In genomic region chr2:216735086-216735485, GRCh38 we compare ENCODE assay signal across 13 cellular contexts. TPM values are rescaled to one million over a fixed set of nuclear protein-coding genes. Genes with fewer than 3 reads are reported as not detected.
DNase-seq lines count a peak whose midpoint lies in the region; ATAC-seq, FAIRE-seq and TF ChIP-seq lines count a peak whose summit lies in the region.
"Had no signal": no experiment of that assay in that cellular context is flagged by ENCODE, and none has a peak within 500 bp of the region (broad histone marks: within the 10 kb centered on the region; RNA-seq: fewer than 3 reads in every experiment).

No MANE protein-coding gene starts in this region.

- no peak for DNase-seq in breast epithelium (ENCODE audit: low spot score in 2 of 2)
- no peak for DNase-seq in MCF 10A (ENCODE audit: unreplicated experiment)
- DNase-seq in fibroblast of the aortic adventitia (ENCODE audit: low read depth) = peak; percentile 81
- no peak for DNase-seq in GM13977 (ENCODE audit: low spot score)
- no peak for DNase-seq in RCC 7860 (ENCODE audit: low spot score)
- DNase-seq in upper lobe of right lung = no peak
- DNase-seq: activated CD4-positive, CD25-positive, alpha-beta regulatory T cell; activated naive CD8-positive, alpha-beta T cell treated with anti-CD3 and anti-CD28 coated beads for 36 hours; MM.1S had no signal

- H3K27me3 ChIP-seq in breast epithelium (no peaks in the 10 kb centered on the region), muscle layer of colon (ENCODE audit: control insufficient read depth in 1 of 2, insufficient read depth in 2 of 2, low read length in 2 of 2) (no peaks in the 10 kb centered on the region), upper lobe of right lung (no peaks in the 10 kb centered on the region)

- H3K9me3 Mint-ChIP-seq in MCF 10A (ENCODE audit: unreplicated experiment) = no peaks in the 10 kb centered on the region
- H3K9me3 Mint-ChIP-seq: activated naive CD8-positive, alpha-beta T cell treated with anti-CD3 and anti-CD28 coated beads for 36 hours; natural killer cell treated with Interleukin-12 subunit alpha and Interleukin-12 subunit beta and Interleukin-15 and Interleukin-18, amount 100 ng/mL, for 72 hours; stimulated activated naive CD8-positive, alpha-beta T cell treated with anti-CD3 and anti-CD28 coated beads, Interleukin-15, Interleukin-2, amounts not matched to agents 100 ng/mL and 50 ng/mL, for 24 hours had no signal

- peak overlapping the region in 1 of 3 donors; percentile 41 for H3K4me3 ChIP-seq in breast epithelium
- no peak overlapping the region for H3K4me3 ChIP-seq in fibroblast of the aortic adventitia (ENCODE audit: low read depth, low read length)
- H3K4me3 ChIP-seq in muscle layer of colon (ENCODE audit: low read depth in 1 of 2, low read length in 2 of 2) = no peak overlapping the region
- no peak overlapping the region for H3K4me3 ChIP-seq in upper lobe of right lung

- no peaks in the 10 kb centered on the region for H3K4me1 Mint-ChIP-seq in MCF 10A (ENCODE audit: insufficient read depth, unreplicated experiment)
- H3K4me1 Mint-ChIP-seq: activated naive CD8-positive, alpha-beta T cell treated with anti-CD3 and anti-CD28 coated beads for 36 hours had no signal

- BruUV-seq in MCF 10A (replicated peaks; lab: Mats Ljungman, UMichigan) = no TSS peak

- no peak overlapping the region for H3K27ac Mint-ChIP-seq in MCF 10A (ENCODE audit: low read depth, unreplicated experiment)
- H3K27ac Mint-ChIP-seq: activated naive CD8-positive, alpha-beta T cell treated with anti-CD3 and anti-CD28 coated beads for 36 hours; natural killer cell treated with Interleukin-12 subunit alpha and Interleukin-12 subunit beta and Interleukin-15 and Interleukin-18, amount 100 ng/mL, for 72 hours; stimulated activated naive CD8-positive, alpha-beta T cell treated with anti-CD3 and anti-CD28 coated beads, Interleukin-15, Interleukin-2, amounts not matched to agents 100 ng/mL and 50 ng/mL, for 24 hours had no signal

- TF ChIP-seq CTCF in breast epithelium (IDR thresholded peaks at IDR 0.05) (no peak), MCF 10A (IDR thresholded peaks at IDR 0.05; ENCODE audit: unreplicated experiment) (no peak), fibroblast of the aortic adventitia (IDR thresholded peaks at IDR 0.05; ENCODE audit: insufficient read depth, low read length) (no peak), GM13977 (IDR thresholded peaks at IDR 0.05; ENCODE audit: extremely low read depth, insufficient read depth, missing control alignments) (no peak), upper lobe of right lung (IDR thresholded peaks at IDR 0.05) (no peak)

- H3K36me3 Mint-ChIP-seq in MCF 10A (ENCODE audit: insufficient read depth, unreplicated experiment) = no peaks in the 10 kb centered on the region
- H3K36me3 Mint-ChIP-seq: activated naive CD8-positive, alpha-beta T cell treated with anti-CD3 and anti-CD28 coated beads for 36 hours; natural killer cell treated with Interleukin-12 subunit alpha and Interleukin-12 subunit beta and Interleukin-15 and Interleukin-18, amount 100 ng/mL, for 72 hours had no signal

- no peak for FAIRE-seq in RCC 7860 (lab: Jason Lieb, UNC)

- in situ Hi-C loops in GM13977 (cut with MboI; ENCODE audit: low pct_unique_long_range_greater_than_20kb, low sequenced_read_pairs, unreplicated experiment) = no loop called here

- POLR2A ChIA-PET in MCF 10A (lab: Yijun Ruan, JAX) = no interaction called here

- no peak overlapping the region for H3K4me3 Mint-ChIP-seq in MCF 10A (ENCODE audit: unreplicated experiment)
- H3K4me3 Mint-ChIP-seq: activated naive CD8-positive, alpha-beta T cell treated with anti-CD3 and anti-CD28 coated beads for 36 hours; natural killer cell treated with Interleukin-12 subunit alpha and Interleukin-12 subunit beta and Interleukin-15 and Interleukin-18, amount 100 ng/mL, for 72 hours; stimulated activated naive CD8-positive, alpha-beta T cell treated with anti-CD3 and anti-CD28 coated beads, Interleukin-15, Interleukin-2, amounts not matched to agents 100 ng/mL and 50 ng/mL, for 24 hours had no signal

- H3K4me1 ChIP-seq in breast epithelium (no peaks in the 10 kb centered on the region), muscle layer of colon (ENCODE audit: insufficient read depth, low read length) (peaks cover 72% of the 10 kb centered on the region), upper lobe of right lung (peaks cover 4% of the 10 kb centered on the region)

- H3K9me3 ChIP-seq in breast epithelium = no peaks in the 10 kb centered on the region
- no peaks in the 10 kb centered on the region for H3K9me3 ChIP-seq in muscle layer of colon (ENCODE audit: low read length)
- H3K9me3 ChIP-seq in upper lobe of right lung = no peaks in the 10 kb centered on the region

- no peaks in the 10 kb centered on the region for H3K36me3 ChIP-seq in breast epithelium
- no peaks in the 10 kb centered on the region for H3K36me3 ChIP-seq in muscle layer of colon (ENCODE audit: insufficient read depth, low read length)
- H3K36me3 ChIP-seq in upper lobe of right lung = no peaks in the 10 kb centered on the region

- ATAC-seq in GM18870 (IDR thresholded peaks at IDR 0.05; ENCODE audit: unreplicated experiment) (no peak), upper lobe of right lung (no peak)
- ATAC-seq: natural killer cell treated with Interleukin-12 subunit alpha and Interleukin-12 subunit beta and Interleukin-15 and Interleukin-18, amount 100 ng/mL, for 72 hours had no signal

- H3K27ac ChIP-seq in breast epithelium (peak overlapping the region; percentile 57 to 85), muscle layer of colon (ENCODE audit: low read depth, low read length) (peak overlapping the region; percentile 73), upper lobe of right lung (no peak overlapping the region)

- no peak for TF ChIP-seq POLR2A in breast epithelium (IDR thresholded peaks at IDR 0.05)

- no peak overlapping the region for H3K9ac ChIP-seq in muscle layer of colon (ENCODE audit: low read length)

- H3K27me3 Mint-ChIP-seq in MCF 10A (ENCODE audit: insufficient read depth, unreplicated experiment) = peaks cover 39% of the 10 kb centered on the region

- intact Hi-C loops in breast epithelium (cut with DNase I; ENCODE audit: low total_unique reads) = no loop called here
- intact Hi-C loops in MCF 10A (cut with micrococcal nuclease) = no loop called here
- intact Hi-C loops in upper lobe of right lung (cut with DNase I) = no loop called here

- CTCF ChIA-PET in MCF 10A (lab: Yijun Ruan, JAX) = interaction anchor here (0.6 to 1.2 kb wide), 2 partner anchors 11 to 72 kb away, joined by 3 read pairs; no protein-coding TSS in a partner anchor

RNA-seq across cellular contexts. Expression of gene IGFBP5, which starts 39.7 kb away (rescaled TPM):
- total RNA-seq in breast epithelium (1,000 to 10,000 TPM in 1 of 3 donors, 100 to 1,000 TPM in 2; 161 to 1,107 (median 177) TPM), MCF 10A (2022) (not detected in 2 replicates), fibroblast of the aortic adventitia (ENCODE audit: low replicate concordance) (334 and 616 TPM in 2 replicates), upper lobe of right lung (169 TPM)
- total RNA-seq: activated naive CD8-positive, alpha-beta T cell treated with anti-CD3 and anti-CD28 coated beads for 36 hours had no signal

Comparison
In these comparisons a context has a peak if more than half of its experiments do, and no peak if none do; other contexts are left out.
1. RNA of gene IGFBP5, which starts 39.7 kb away (total RNA-seq): 334 to 616 TPM in fibroblast of the aortic adventitia, 161 to 1,107 TPM in breast epithelium and 169 TPM in upper lobe of right lung (single experiment); not detected in MCF 10A; every median in the first group is over 100 times any median in the second.